In genomic region chr14:74793506-74794155, GRCh38 we compare ENCODE assay signal across 9 cellular contexts. TPM values are rescaled to one million over a fixed set of nuclear protein-coding genes. Genes with fewer than 3 reads are reported as not detected.
DNase-seq lines count a peak whose midpoint lies in the region; ATAC-seq and TF ChIP-seq lines count a peak whose summit lies in the region.
"Had no signal": no experiment of that assay in that cellular context is flagged by ENCODE, and none has a peak within 500 bp of the region (broad histone marks: within the 10 kb centered on the region; RNA-seq: fewer than 3 reads in every experiment).

No MANE protein-coding gene starts in this region.

- H3K4me1 Mint-ChIP-seq in CD8-positive, alpha-beta T cell (ENCODE audit: low read depth), result peaks cover 47% of the 10 kb centered on the region
- H3K4me1 Mint-ChIP-seq in MCF 10A (ENCODE audit: insufficient read depth, unreplicated experiment) (peaks cover 27% of the 10 kb centered on the region), nephron progenitor cell (peaks cover 29% of the 10 kb centered on the region)

- no peaks in the 10 kb centered on the region for H3K27me3 ChIP-seq in CD8-positive, alpha-beta T cell (ENCODE audit: insufficient read depth, low read length)

- peak overlapping the region; percentile 89 for H3K27ac Mint-ChIP-seq in CD8-positive, alpha-beta T cell
- H3K27ac Mint-ChIP-seq in MCF 10A (ENCODE audit: low read depth, unreplicated experiment), result no peak overlapping the region
- H3K27ac Mint-ChIP-seq in nephron progenitor cell, result peak overlapping the region; percentile 71

- peaks cover 2% of the 10 kb centered on the region for H3K9me3 Mint-ChIP-seq in CD8-positive, alpha-beta T cell
- H3K9me3 Mint-ChIP-seq in MCF 10A (ENCODE audit: unreplicated experiment), result peaks cover 8% of the 10 kb centered on the region
- no peaks in the 10 kb centered on the region for H3K9me3 Mint-ChIP-seq in nephron progenitor cell

- peak; percentile 51 for ATAC-seq in CD8-positive, alpha-beta T cell
- ATAC-seq in HG02678 (IDR thresholded peaks at IDR 0.05; ENCODE audit: unreplicated experiment) (no peak), GM18870 (IDR thresholded peaks at IDR 0.05; ENCODE audit: unreplicated experiment) (no peak)

- H3K4me3 Mint-ChIP-seq in CD8-positive, alpha-beta T cell, result peak overlapping the region; percentile 70
- H3K4me3 Mint-ChIP-seq in MCF 10A (ENCODE audit: unreplicated experiment) (no peak overlapping the region), nephron progenitor cell (no peak overlapping the region)

- no peak for DNase-seq in CD8-positive, alpha-beta T cell
- DNase-seq in MCF 10A (ENCODE audit: unreplicated experiment) (peak; percentile 2), nephron progenitor cell (no peak), SK-N-DZ (ENCODE audit: low spot score) (no peak)
- no peak for DNase-seq in activated CD8-positive, alpha-beta memory T cell treated with anti-CD3 and anti-CD28 coated beads for 24 hours

- H3K9me3 ChIP-seq in CD8-positive, alpha-beta T cell (ENCODE audit: low read length), result no peaks in the 10 kb centered on the region

- BruUV-seq in MCF 10A (replicated peaks; lab: Mats Ljungman, UMichigan), result no TSS peak

- intact Hi-C loops in CD8-positive, alpha-beta T cell (cut with DNase I, micrococcal nuclease), result loop anchor here in 1 of 2 experiments (1.0 to 10.0 kb wide), 4 partner anchors 31 to 299 kb away; partner anchors contain the start of genes ISCA2, NPC2 and YLPM1
- intact Hi-C loops in MCF 10A (cut with micrococcal nuclease), result no loop called here

- POLR2A ChIA-PET in CD8-positive, alpha-beta T cell (lab: Charles Lee), result interaction anchor here (0.8 to 1.1 kb wide), 2 partner anchors 30 to 43 kb away, joined by 3 read pairs; partner anchors contain the start of gene YLPM1
- POLR2A ChIA-PET in MCF 10A (lab: Yijun Ruan, JAX), result no interaction called here

- peaks cover 9% of the 10 kb centered on the region for H3K36me3 ChIP-seq in CD8-positive, alpha-beta T cell (ENCODE audit: insufficient read depth, low read length)

- peaks cover 28% of the 10 kb centered on the region for H3K4me1 ChIP-seq in CD8-positive, alpha-beta T cell (ENCODE audit: insufficient read depth, low read length)

- no peaks in the 10 kb centered on the region for H3K27me3 Mint-ChIP-seq in CD8-positive, alpha-beta T cell (ENCODE audit: low read depth)
- H3K27me3 Mint-ChIP-seq in MCF 10A (ENCODE audit: insufficient read depth, unreplicated experiment) (no peaks in the 10 kb centered on the region), nephron progenitor cell (ENCODE audit: low read depth, poor library complexity) (no peaks in the 10 kb centered on the region)

- CTCF ChIA-PET in CD8-positive, alpha-beta T cell (lab: Charles Lee), result interaction anchor here (0.9 to 1.1 kb wide), 3 partner anchors 8 to 184 kb away, joined by 3 to 5 read pairs (median 4); no protein-coding TSS in a partner anchor
- CTCF ChIA-PET in MCF 10A (lab: Yijun Ruan, JAX), result interaction anchor here (0.6 to 0.7 kb wide), 3 partner anchors 10 to 1668 kb away, joined by 3 to 5 read pairs (median 3); no protein-coding TSS in a partner anchor

- H3K27ac ChIP-seq in CD8-positive, alpha-beta T cell (ENCODE audit: low read depth, low read length), result no peak overlapping the region

- peak overlapping the region; percentile 9 for H3K4me3 ChIP-seq in CD8-positive, alpha-beta T cell (ENCODE audit: low read depth, low read length)
- H3K4me3 ChIP-seq: lung had no signal

- TF ChIP-seq CTCF in CD8-positive, alpha-beta T cell (IDR thresholded peaks at IDR 0.05), result peak; percentile 35
- peak; percentile 60 for TF ChIP-seq CTCF in LNCAP (IDR thresholded peaks at IDR 0.05)
- TF ChIP-seq CTCF in MCF 10A (IDR thresholded peaks at IDR 0.05; ENCODE audit: unreplicated experiment), result no peak
- TF ChIP-seq CTCF in nephron progenitor cell (IDR thresholded peaks at IDR 0.05), result no peak

- peaks cover 47% of the 10 kb centered on the region for H3K36me3 Mint-ChIP-seq in CD8-positive, alpha-beta T cell
- H3K36me3 Mint-ChIP-seq in MCF 10A (ENCODE audit: insufficient read depth, unreplicated experiment), result peaks cover 27% of the 10 kb centered on the region
- peaks cover 85% of the 10 kb centered on the region for H3K36me3 Mint-ChIP-seq in nephron progenitor cell (ENCODE audit: low read depth)

RNA-seq across cellular contexts. Expression of gene YLPM1, which starts 30.5 kb away (rescaled TPM):
- total RNA-seq in CD8-positive, alpha-beta T cell, result 10 to 100 TPM; 77.3 to 78.8 TPM
- total RNA-seq in MCF 10A (2022), result 40.5 and 43.9 TPM in 2 replicates
- polyA plus RNA-seq in SK-N-DZ (2014; cell fraction: cytosol; rRNA removed), result 25.6 and 27.1 TPM in 2 replicates
- 34.3 and 34.7 TPM in 2 replicates for polyA plus RNA-seq in SK-N-DZ (2014; cell fraction: nucleus; rRNA removed)

Comparison
In these comparisons a context has a peak if more than half of its experiments do, and no peak if none do; other contexts are left out.
1. CTCF ChIP-seq: peak in CD8-positive, alpha-beta T cell (single experiment) and LNCAP (single experiment); none in MCF 10A (single experiment) and nephron progenitor cell (single experiment).